20 cellular contexts compared by ENCODE assay signal in the genomic region with DNA sequence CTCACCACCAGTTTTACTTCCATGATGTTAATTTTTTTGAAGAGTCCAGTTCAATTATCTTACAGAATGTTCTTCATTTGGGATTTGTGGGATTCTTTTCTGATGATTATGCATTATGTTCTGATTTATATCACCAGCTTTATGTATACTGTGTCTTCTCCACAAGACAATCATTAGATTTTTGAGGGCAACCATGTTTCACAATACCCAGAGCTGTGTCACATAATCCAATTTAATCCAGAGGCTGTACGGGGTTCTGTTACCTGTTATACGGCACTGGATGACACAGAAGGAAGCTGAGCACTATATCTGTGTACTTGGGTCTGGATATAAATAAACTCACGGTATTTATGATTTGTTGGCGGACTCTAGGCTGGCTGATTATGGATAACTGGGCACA. TPM values are rescaled to one million over a fixed set of nuclear protein-coding genes. Genes with fewer than 3 reads are reported as not detected.
DNase-seq lines count a peak whose midpoint lies in the region; ATAC-seq, FAIRE-seq and TF ChIP-seq lines count a peak whose summit lies in the region.
"Had no signal": no experiment of that assay in that cellular context is flagged by ENCODE, and none has a peak within 500 bp of the region (broad histone marks: within the 10 kb centered on the region; RNA-seq: fewer than 3 reads in every experiment).

No MANE protein-coding gene starts in this region.

- H3K4me3 ChIP-seq in HepG2 (replicated peaks in 1 of 3; ENCODE audit: insufficient read depth in 1 of 3, low read depth in 2 of 3, low read length in 3 of 3) (no peak overlapping the region), right lobe of liver (no peak overlapping the region), fibroblast of villous mesenchyme (ENCODE audit: low read depth, low read length) (no peak overlapping the region), Karpas-422 (ENCODE audit: low read length) (no peak overlapping the region)
- H3K4me3 ChIP-seq: BLaER1 treated with 17β-estradiol and CSF1 and Interleukin-3, amounts not matched to agents 10 nM and 100 nM; GM12878; GM23248; HAP-1 had no signal

- H3K27ac Mint-ChIP-seq in activated T-cell treated with anti-CD3 and anti-CD28 coated beads, Interleukin-2, amount 50 U/mL, for 24 hours = no peak overlapping the region
- H3K27ac Mint-ChIP-seq: B cell; CD8-positive, alpha-beta T cell had no signal

- H3K27me3 ChIP-seq in HepG2 (ENCODE audit: control insufficient read depth in 1 of 2, insufficient read depth in 2 of 2, low read length in 2 of 2) (no peaks in the 10 kb centered on the region), right lobe of liver (no peaks in the 10 kb centered on the region), Karpas-422 (ENCODE audit: low read length) (no peaks in the 10 kb centered on the region)
- H3K27me3 ChIP-seq: BLaER1 treated with 17β-estradiol and CSF1 and Interleukin-3, amounts not matched to agents 10 nM and 100 nM had no signal

- DNase-seq in HepG2 (ENCODE audit: low spot score) (no peak), right lobe of liver (no peak), NCI-H82 (lab: John Stamatoyannopoulos, UW) (peak; percentile 49), fibroblast of villous mesenchyme (ENCODE audit: low read depth) (peak; percentile 9), Karpas-422 (no peak)
- no peak for DNase-seq in activated T-cell treated with anti-CD3 and anti-CD28 coated beads, Interleukin-2, amount 50 U/mL, for 24 hours
- DNase-seq: 8988T; CD8-positive, alpha-beta T cell; DMS 273 treated with DMSO at 0.1 percent for 48 hours; DMS53; DND-41; EL; GM23248 had no signal

- POLR2A ChIA-PET in HepG2 (lab: Yijun Ruan, JAX) = interaction anchor here (0.6 kb wide), 1 partner anchor 34 kb away, joined by 3 read pairs; no protein-coding TSS in a partner anchor

- no peaks in the 10 kb centered on the region for H3K79me2 ChIP-seq in HepG2 (ENCODE audit: insufficient read depth, low read length)
- H3K79me2 ChIP-seq in Karpas-422 (ENCODE audit: low read length) = no peaks in the 10 kb centered on the region

- ATAC-seq in HepG2 (no peak), right lobe of liver (no peak), SK-N-SH treated with all-trans-retinoic acid at 6 μM for 48 hours (peak; percentile 59), GM18861 (IDR thresholded peaks at IDR 0.05; ENCODE audit: unreplicated experiment) (no peak)
- ATAC-seq: CD8-positive, alpha-beta T cell; GM12878 had no signal

- TF ChIP-seq RAD21 in HepG2 (CRISPR knock-in tag; IDR thresholded peaks at IDR 0.05) = no peak

- H2AFZ ChIP-seq in HepG2 (ENCODE audit: low read length) = no peak overlapping the region
- no peak overlapping the region for H2AFZ ChIP-seq in Karpas-422 (ENCODE audit: low read length)
- H2AFZ ChIP-seq: GM23248 had no signal

- H3K4me1 Mint-ChIP-seq in activated T-cell treated with anti-CD3 and anti-CD28 coated beads, Interleukin-2, amount 50 U/mL, for 24 hours (ENCODE audit: low read depth) = no peaks in the 10 kb centered on the region
- H3K4me1 Mint-ChIP-seq: B cell had no signal

- WGBS in HepG2 (ENCODE audit: low lambda C conversion rate) = 95% methylated on average over 4 of the region's 4 CpGs
- 91% methylated on average over 4 of the region's 4 CpGs for WGBS in right lobe of liver (ENCODE audit: insufficient coverage, low coverage, low lambda C conversion rate, missing lambda C conversion rate)

- FAIRE-seq in HepG2 (lab: Jason Lieb, UNC) = no peak
- FAIRE-seq: GM12878 had no signal

- intact Hi-C loops in HepG2 (cut with micrococcal nuclease; ENCODE audit: unreplicated experiment) = no loop called here
- intact Hi-C loops in right lobe of liver (cut with DNase I) = no loop called here

- H3K36me3 ChIP-seq in HepG2 (replicated peaks in 1 of 2; ENCODE audit: control insufficient read depth in 1 of 2, insufficient read depth in 2 of 2, low read length in 2 of 2) (no peaks in the 10 kb centered on the region), right lobe of liver (no peaks in the 10 kb centered on the region), Karpas-422 (ENCODE audit: insufficient read depth, low read length) (no peaks in the 10 kb centered on the region)
- H3K36me3 ChIP-seq: BLaER1 treated with 17β-estradiol and CSF1 and Interleukin-3, amounts not matched to agents 10 nM and 100 nM; HAP-1 had no signal

- no peaks in the 10 kb centered on the region for H3K9me3 Mint-ChIP-seq in activated T-cell treated with anti-CD3 and anti-CD28 coated beads, Interleukin-2, amount 50 U/mL, for 24 hours
- H3K9me3 Mint-ChIP-seq: CD8-positive, alpha-beta T cell had no signal

- H3K4me1 ChIP-seq in HepG2 (ENCODE audit: insufficient read depth, low read length) (no peaks in the 10 kb centered on the region), right lobe of liver (no peaks in the 10 kb centered on the region), Karpas-422 (ENCODE audit: low read length) (peaks cover 3% of the 10 kb centered on the region)

- H3K9me2 ChIP-seq in Karpas-422 (replicated peaks; ENCODE audit: insufficient read depth, low read length) = no peaks in the 10 kb centered on the region

- no peaks in the 10 kb centered on the region for H3K27me3 Mint-ChIP-seq in activated T-cell treated with anti-CD3 and anti-CD28 coated beads, Interleukin-2, amount 50 U/mL, for 24 hours
- H3K27me3 Mint-ChIP-seq: B cell had no signal

- TF ChIP-seq EP300 in HepG2 (IDR thresholded peaks at IDR 0.05; ENCODE audit: low read depth in 2 of 2, low read length in 2 of 2) (no peak), HepG2 (CRISPR knock-in tag; IDR thresholded peaks at IDR 0.05; ENCODE audit: borderline replicate concordance) (no peak)

- H3K9me3 ChIP-seq in HepG2 (ENCODE audit: low read length) (no peaks in the 10 kb centered on the region), right lobe of liver (no peaks in the 10 kb centered on the region), Karpas-422 (ENCODE audit: low read length) (no peaks in the 10 kb centered on the region)
- H3K9me3 ChIP-seq: BLaER1 treated with 17β-estradiol and CSF1 and Interleukin-3, amounts not matched to agents 10 nM and 100 nM; HAP-1 had no signal

- in situ Hi-C loops in HepG2 (cut with HindIII; ENCODE audit: extremely low pct_ligation_motif_present, low pct_unique_long_range_greater_than_20kb) = no loop called here

- H3K9ac ChIP-seq in HepG2 (ENCODE audit: insufficient read depth, low read depth, low read length) = no peak overlapping the region
- no peak overlapping the region for H3K9ac ChIP-seq in Karpas-422 (ENCODE audit: low read length)
- H3K9ac ChIP-seq: BLaER1 treated with 17β-estradiol and CSF1 and Interleukin-3, amounts not matched to agents 10 nM and 100 nM; GM23248 had no signal

- TF ChIP-seq POLR2A in HepG2 (IDR thresholded peaks at IDR 0.05; ENCODE audit: insufficient read depth in 1 of 2, low read depth in 2 of 2, low read length in 2 of 2) (no peak), right lobe of liver (IDR thresholded peaks at IDR 0.05) (no peak)

- H3K4me2 ChIP-seq in HepG2 (ENCODE audit: low read depth, low read length) (no peak overlapping the region), Karpas-422 (ENCODE audit: low read depth, low read length, poor library complexity, severe bottlenecking) (no peak overlapping the region)
- H3K4me2 ChIP-seq: BLaER1 treated with 17β-estradiol and CSF1 and Interleukin-3, amounts not matched to agents 10 nM and 100 nM had no signal

- TF ChIP-seq CTCF in HepG2 (CRISPR knock-in tag; IDR thresholded peaks at IDR 0.05) (no peak), right lobe of liver (IDR thresholded peaks at IDR 0.05) (no peak), fibroblast of villous mesenchyme (IDR thresholded peaks at IDR 0.05; ENCODE audit: insufficient read depth, low read depth, low read length) (no peak)

- H3K27ac ChIP-seq in HepG2 (ENCODE audit: extremely low read length, insufficient read depth, low read length) (no peak overlapping the region), right lobe of liver (no peak overlapping the region), Karpas-422 (ENCODE audit: low read length) (no peak overlapping the region)
- H3K27ac ChIP-seq: BLaER1 treated with 17β-estradiol and CSF1 and Interleukin-3, amounts not matched to agents 10 nM and 100 nM; GM23248 had no signal

- no TSS peak for BruUV-seq in HepG2 (replicated peaks; lab: Mats Ljungman, UMichigan)

- CTCF ChIA-PET in HepG2 (lab: Yijun Ruan, JAX; ENCODE audit: low intra/inter-chr PET ratio, low total read pairs) = no interaction called here

- H3K4me3 Mint-ChIP-seq in activated T-cell treated with anti-CD3 and anti-CD28 coated beads, Interleukin-2, amount 50 U/mL, for 24 hours = no peak overlapping the region
- H3K4me3 Mint-ChIP-seq: B cell; CD8-positive, alpha-beta T cell had no signal

- no peaks in the 10 kb centered on the region for H4K20me1 ChIP-seq in HepG2 (ENCODE audit: insufficient read depth, low read length)
- H4K20me1 ChIP-seq in Karpas-422 (ENCODE audit: insufficient read depth, low read depth, low read length) = no peaks in the 10 kb centered on the region
- H4K20me1 ChIP-seq: BLaER1 treated with 17β-estradiol and CSF1 and Interleukin-3, amounts not matched to agents 10 nM and 100 nM had no signal

- H3K36me3 Mint-ChIP-seq in activated T-cell treated with anti-CD3 and anti-CD28 coated beads, Interleukin-2, amount 50 U/mL, for 24 hours (ENCODE audit: low read depth) = no peaks in the 10 kb centered on the region
- H3K36me3 Mint-ChIP-seq: CD8-positive, alpha-beta T cell had no signal

RNA-seq across cellular contexts. Expression of gene RPN2, which starts 41.6 kb away (rescaled TPM):
- total RNA-seq in HepG2 (2016; rRNA removed; fragmentation: Illumina TruSeq; extraction: Trizol) (284 and 587 TPM in 2 replicates), right lobe of liver (100 to 1,000 TPM in 5 of 6 experiments, 10 to 100 TPM in 1; 91.7 to 188 (median 148) TPM), fibroblast of villous mesenchyme (173 and 218 TPM in 2 replicates)
- 65.3 and 71.8 TPM in 2 replicates for total RNA-seq in HepG2 (2016; cell fraction: cytosol; rRNA removed; fragmentation: Illumina TruSeq; extraction: Trizol; ENCODE audit: low read depth)
- 271 and 578 TPM in 2 replicates for total RNA-seq in HepG2 (2016; cell fraction: insoluble cytoplasmic fraction; rRNA removed; fragmentation: Illumina TruSeq; extraction: Trizol)
- 95.8 and 99.1 TPM in 2 replicates for total RNA-seq in HepG2 (2016; cell fraction: membrane; rRNA removed; fragmentation: Illumina TruSeq; extraction: Trizol)
- 514 and 600 TPM in 2 replicates for total RNA-seq in HepG2 (2016; cell fraction: nucleus; rRNA removed; fragmentation: Illumina TruSeq; extraction: Trizol)
- 1,560 and 1,818 TPM in 2 replicates for polyA plus RNA-seq in HepG2 (2011; rRNA removed)
- polyA plus RNA-seq in HepG2 (2011; cell fraction: cytosol; rRNA removed) = 1,385 TPM in 2 replicates
- 528 and 556 TPM in 2 replicates for polyA plus RNA-seq in HepG2 (2011; cell fraction: nucleus; rRNA removed)
- polyA plus RNA-seq in HepG2 (2012) = 566 and 592 TPM in 2 replicates
- 52.7 and 53.5 TPM in 2 replicates for polyA plus RNA-seq in HepG2 (2016; cell fraction: cytosol; fragmentation: Illumina TruSeq; extraction: Trizol; ENCODE audit: low read depth)
- 324 and 345 TPM in 2 replicates for polyA plus RNA-seq in HepG2 (2016; cell fraction: insoluble cytoplasmic fraction; fragmentation: Illumina TruSeq; extraction: Trizol; ENCODE audit: low read depth)
- polyA plus RNA-seq in HepG2 (2016; cell fraction: membrane; fragmentation: Illumina TruSeq; extraction: Trizol; ENCODE audit: low read depth) = 79.9 and 84.4 TPM in 2 replicates
- 808 and 883 TPM in 2 replicates for polyA plus RNA-seq in HepG2 (2016; cell fraction: nucleus; fragmentation: Illumina TruSeq; extraction: Trizol; ENCODE audit: insufficient read depth, low read depth)
- 817 and 1,556 TPM in 2 replicates for polyA minus RNA-seq in HepG2 (2011; rRNA and poly(A)+ RNA removed; ENCODE audit: low replicate concordance)
- polyA minus RNA-seq in HepG2 (2011; cell fraction: cytosol; rRNA and poly(A)+ RNA removed) = 735 and 849 TPM in 2 replicates
- polyA minus RNA-seq in HepG2 (2011; cell fraction: nucleus; rRNA and poly(A)+ RNA removed) = 241 and 296 TPM in 2 replicates
- total RNA-seq in Karpas-422 (2014; rRNA removed; shearing (Covaris generic); ENCODE audit: low replicate concordance) = 125 and 283 TPM in 2 replicates

RNA-seq across cellular contexts. Expression of gene RBL1, which starts 41.8 kb away (rescaled TPM):
- 25.9 and 27.5 TPM in 2 replicates for total RNA-seq in HepG2 (2016; rRNA removed; fragmentation: Illumina TruSeq; extraction: Trizol)
- total RNA-seq in HepG2 (2016; cell fraction: cytosol; rRNA removed; fragmentation: Illumina TruSeq; extraction: Trizol; ENCODE audit: low read depth) = 42.0 and 44.0 TPM in 2 replicates
- 24.2 and 27.7 TPM in 2 replicates for total RNA-seq in HepG2 (2016; cell fraction: insoluble cytoplasmic fraction; rRNA removed; fragmentation: Illumina TruSeq; extraction: Trizol)
- total RNA-seq in HepG2 (2016; cell fraction: membrane; rRNA removed; fragmentation: Illumina TruSeq; extraction: Trizol) = 15.8 and 18.1 TPM in 2 replicates
- 32.1 and 40.4 TPM in 2 replicates for total RNA-seq in HepG2 (2016; cell fraction: nucleus; rRNA removed; fragmentation: Illumina TruSeq; extraction: Trizol)
- 4.4 and 6.0 TPM in 2 replicates for polyA plus RNA-seq in HepG2 (2011; rRNA removed)
- 2.9 and 3.4 TPM in 2 replicates for polyA plus RNA-seq in HepG2 (2011; cell fraction: cytosol; rRNA removed)
- 4.2 and 6.8 TPM in 2 replicates for polyA plus RNA-seq in HepG2 (2011; cell fraction: nucleus; rRNA removed)
- polyA plus RNA-seq in HepG2 (2012) = 3.7 and 7.6 TPM in 2 replicates
- polyA plus RNA-seq in HepG2 (2016; cell fraction: cytosol; fragmentation: Illumina TruSeq; extraction: Trizol; ENCODE audit: low read depth) = 0.89 TPM in 2 replicates
- 14.5 and 15.0 TPM in 2 replicates for polyA plus RNA-seq in HepG2 (2016; cell fraction: insoluble cytoplasmic fraction; fragmentation: Illumina TruSeq; extraction: Trizol; ENCODE audit: low read depth)
- polyA plus RNA-seq in HepG2 (2016; cell fraction: membrane; fragmentation: Illumina TruSeq; extraction: Trizol; ENCODE audit: low read depth) = 2.6 and 2.7 TPM in 2 replicates
- 18.1 and 20.7 TPM in 2 replicates for polyA plus RNA-seq in HepG2 (2016; cell fraction: nucleus; fragmentation: Illumina TruSeq; extraction: Trizol; ENCODE audit: insufficient read depth, low read depth)
- 16.9 and 19.2 TPM in 2 replicates for polyA minus RNA-seq in HepG2 (2011; rRNA and poly(A)+ RNA removed; ENCODE audit: low replicate concordance)
- 10.9 and 13.3 TPM in 2 replicates for polyA minus RNA-seq in HepG2 (2011; cell fraction: cytosol; rRNA and poly(A)+ RNA removed)
- 27.9 and 29.1 TPM in 2 replicates for polyA minus RNA-seq in HepG2 (2011; cell fraction: nucleus; rRNA and poly(A)+ RNA removed)
- total RNA-seq in right lobe of liver = 1 to 10 TPM; 1.8 to 3.9 (median 2.2) TPM
- total RNA-seq in fibroblast of villous mesenchyme = 8.1 and 10.8 TPM in 2 replicates
- 12.5 and 19.2 TPM in 2 replicates for total RNA-seq in Karpas-422 (2014; rRNA removed; shearing (Covaris generic); ENCODE audit: low replicate concordance)

RNA-seq across cellular contexts. Expression of gene MROH8, which starts 41.8 kb away (rescaled TPM):
- 5.5 and 6.1 TPM in 2 replicates for total RNA-seq in HepG2 (2016; rRNA removed; fragmentation: Illumina TruSeq; extraction: Trizol)
- total RNA-seq in HepG2 (2016; cell fraction: cytosol; rRNA removed; fragmentation: Illumina TruSeq; extraction: Trizol; ENCODE audit: low read depth) = 3.0 TPM in 2 replicates
- total RNA-seq in HepG2 (2016; cell fraction: insoluble cytoplasmic fraction; rRNA removed; fragmentation: Illumina TruSeq; extraction: Trizol) = 5.5 TPM in 2 replicates
- total RNA-seq in HepG2 (2016; cell fraction: membrane; rRNA removed; fragmentation: Illumina TruSeq; extraction: Trizol) = 3.6 and 4.2 TPM in 2 replicates
- 5.8 and 6.6 TPM in 2 replicates for total RNA-seq in HepG2 (2016; cell fraction: nucleus; rRNA removed; fragmentation: Illumina TruSeq; extraction: Trizol)
- polyA plus RNA-seq in HepG2 (2011; rRNA removed) = 2.6 and 3.1 TPM in 2 replicates
- 2.7 and 3.2 TPM in 2 replicates for polyA plus RNA-seq in HepG2 (2011; cell fraction: cytosol; rRNA removed)
- polyA plus RNA-seq in HepG2 (2011; cell fraction: nucleus; rRNA removed) = 4.4 and 5.1 TPM in 2 replicates
- polyA plus RNA-seq in HepG2 (2012) = 4.1 and 4.8 TPM in 2 replicates
- 1.9 and 2.2 TPM in 2 replicates for polyA plus RNA-seq in HepG2 (2016; cell fraction: cytosol; fragmentation: Illumina TruSeq; extraction: Trizol; ENCODE audit: low read depth)
- polyA plus RNA-seq in HepG2 (2016; cell fraction: insoluble cytoplasmic fraction; fragmentation: Illumina TruSeq; extraction: Trizol; ENCODE audit: low read depth) = 5.6 and 6.7 TPM in 2 replicates
- 3.7 and 4.5 TPM in 2 replicates for polyA plus RNA-seq in HepG2 (2016; cell fraction: membrane; fragmentation: Illumina TruSeq; extraction: Trizol; ENCODE audit: low read depth)
- polyA plus RNA-seq in HepG2 (2016; cell fraction: nucleus; fragmentation: Illumina TruSeq; extraction: Trizol; ENCODE audit: insufficient read depth, low read depth) = 5.9 and 6.7 TPM in 2 replicates
- 0.77 and 2.5 TPM in 2 replicates for polyA minus RNA-seq in HepG2 (2011; rRNA and poly(A)+ RNA removed; ENCODE audit: low replicate concordance)
- polyA minus RNA-seq in HepG2 (2011; cell fraction: cytosol; rRNA and poly(A)+ RNA removed) = 0.62 and 1.6 TPM in 2 replicates
- polyA minus RNA-seq in HepG2 (2011; cell fraction: nucleus; rRNA and poly(A)+ RNA removed) = 7.2 and 10.6 TPM in 2 replicates
- total RNA-seq in right lobe of liver = 1 to 10 TPM; 1.1 to 5.2 (median 2.2) TPM
- total RNA-seq in fibroblast of villous mesenchyme = 2.6 and 3.5 TPM in 2 replicates
- total RNA-seq in Karpas-422 (2014; rRNA removed; shearing (Covaris generic); ENCODE audit: low replicate concordance) = 1.3 and 1.9 TPM in 2 replicates
- total RNA-seq: HT-29 had no signal

Comparison
In these comparisons a context has a peak if more than half of its experiments do, and no peak if none do; other contexts are left out.
1. DNase-seq: peak in NCI-H82 (single experiment) and fibroblast of villous mesenchyme (single experiment); none in HepG2 (single experiment), right lobe of liver (0 of 3), Karpas-422 (single experiment) and activated T-cell treated with anti-CD3 and anti-CD28 coated beads, Interleukin-2, amount 50 U/mL, for 24 hours (single experiment).